ENCODE assay signal across 8 cellular contexts in genomic region chr1:8211620-8212442, GRCh38.
DNase-seq lines count a peak whose midpoint lies in the region; ATAC-seq and TF ChIP-seq lines count a peak whose summit lies in the region.

No MANE protein-coding gene starts in this region.

- intact Hi-C loops in activated CD4-positive, alpha-beta memory T cell treated with anti-CD3 and anti-CD28 coated beads for 36 hours (cut with micrococcal nuclease) = no loop called here
- intact Hi-C loops in right cardiac atrium (cut with DNase I) (loop anchor here in 1 of 4 donors (10.0 kb wide), 1 partner anchor 177 kb away; no protein-coding TSS in a partner anchor), tibial artery (cut with DNase I; ENCODE audit: low total_unique reads) (loop anchor here (10.0 kb wide), 1 partner anchor 103 kb away; the partner anchor contains the start of gene SLC45A1)

- WGBS in right cardiac atrium = 64% methylated on average over 32 of the region's 32 CpGs

- H3K4me3 ChIP-seq in right cardiac atrium (ENCODE audit: low read length) = no peak overlapping the region
- H3K4me3 ChIP-seq in tibial artery = no peak overlapping the region

- no peaks in the 10 kb centered on the region for H3K36me3 ChIP-seq in tibial artery

- H3K27ac ChIP-seq in right cardiac atrium (ENCODE audit: low read length) (no peak overlapping the region), tibial artery (peak overlapping the region; percentile 71 to 82)

- peaks cover 32% of the 10 kb centered on the region for H3K27me3 Mint-ChIP-seq in activated CD4-positive, alpha-beta memory T cell treated with anti-CD3 and anti-CD28 coated beads for 36 hours

- H3K9me3 ChIP-seq in right cardiac atrium (ENCODE audit: control insufficient read depth, low read length) (no peaks in the 10 kb centered on the region), tibial artery (no peaks in the 10 kb centered on the region)

- POLR2A ChIA-PET in activated CD4-positive, alpha-beta memory T cell treated with anti-CD3 and anti-CD28 coated beads for 36 hours (lab: Charles Lee) = no interaction called here

- H3K4me3 Mint-ChIP-seq in activated CD4-positive, alpha-beta memory T cell treated with anti-CD3 and anti-CD28 coated beads for 36 hours = no peak overlapping the region

- DNase-seq in activated T-cell treated with anti-CD3 and anti-CD28 coated beads, Interleukin-2, amount 50 U/mL, for 48 hours = peak; percentile 40 to 51
- DNase-seq in activated T-cell treated with anti-CD3 and anti-CD28 coated beads, Interleukin-2, amount 50 U/mL, for 1 hour = no peak
- DNase-seq in activated CD4-positive, alpha-beta memory T cell treated with anti-CD3 and anti-CD28 coated beads for 36 hours = peak; percentile 33
- DNase-seq in right cardiac atrium (peak in 2 of 3 donors; percentile 54 to 74), tibial artery (peak; percentile 70 to 89), NCI-H1048 (lab: John Stamatoyannopoulos, UW) (no peak), NAMALWA (ENCODE audit: low spot score) (no peak)

- CTCF ChIA-PET in activated CD4-positive, alpha-beta memory T cell treated with anti-CD3 and anti-CD28 coated beads for 36 hours (lab: Charles Lee) = interaction anchor here (1.1 kb wide), 1 partner anchor 179 kb away, joined by 3 read pairs; no protein-coding TSS in a partner anchor

- H3K27me3 ChIP-seq in right cardiac atrium (ENCODE audit: control insufficient read depth, insufficient read depth) = no peaks in the 10 kb centered on the region
- H3K27me3 ChIP-seq in tibial artery = no peaks in the 10 kb centered on the region

- peak; percentile 68 to 81 for ATAC-seq in right cardiac atrium
- ATAC-seq in HG03135 (IDR thresholded peaks at IDR 0.05; ENCODE audit: unreplicated experiment) = no peak

- H3K27ac Mint-ChIP-seq in activated CD4-positive, alpha-beta memory T cell treated with anti-CD3 and anti-CD28 coated beads for 36 hours = no peak overlapping the region

- no peaks in the 10 kb centered on the region for H3K9me3 Mint-ChIP-seq in activated CD4-positive, alpha-beta memory T cell treated with anti-CD3 and anti-CD28 coated beads for 36 hours

- no peak for TF ChIP-seq CTCF in tibial artery (IDR thresholded peaks at IDR 0.05)

- H3K4me1 Mint-ChIP-seq in activated CD4-positive, alpha-beta memory T cell treated with anti-CD3 and anti-CD28 coated beads for 36 hours (ENCODE audit: low read depth) = peaks cover 17% of the 10 kb centered on the region

- no peaks in the 10 kb centered on the region for H3K4me1 ChIP-seq in right cardiac atrium (ENCODE audit: control insufficient read depth, insufficient read depth, low read length)
- peaks cover 0 to 33% (median 11%) of the 10 kb centered on the region in 4 donors for H3K4me1 ChIP-seq in tibial artery

- no peaks in the 10 kb centered on the region for H3K36me3 Mint-ChIP-seq in activated CD4-positive, alpha-beta memory T cell treated with anti-CD3 and anti-CD28 coated beads for 36 hours

Comparison
In these comparisons a context has a peak if more than half of its experiments do, and no peak if none do; other contexts are left out.
1. DNase-seq: peak in activated T-cell treated with anti-CD3 and anti-CD28 coated beads, Interleukin-2, amount 50 U/mL, for 48 hours (2 of 2), activated CD4-positive, alpha-beta memory T cell treated with anti-CD3 and anti-CD28 coated beads for 36 hours (single experiment), right cardiac atrium (2 of 3) and tibial artery (2 of 2); none in activated T-cell treated with anti-CD3 and anti-CD28 coated beads, Interleukin-2, amount 50 U/mL, for 1 hour (single experiment), NCI-H1048 (single experiment) and NAMALWA (single experiment).